Comparison of ENCODE assay signal across 21 cellular contexts in the genomic region with DNA sequence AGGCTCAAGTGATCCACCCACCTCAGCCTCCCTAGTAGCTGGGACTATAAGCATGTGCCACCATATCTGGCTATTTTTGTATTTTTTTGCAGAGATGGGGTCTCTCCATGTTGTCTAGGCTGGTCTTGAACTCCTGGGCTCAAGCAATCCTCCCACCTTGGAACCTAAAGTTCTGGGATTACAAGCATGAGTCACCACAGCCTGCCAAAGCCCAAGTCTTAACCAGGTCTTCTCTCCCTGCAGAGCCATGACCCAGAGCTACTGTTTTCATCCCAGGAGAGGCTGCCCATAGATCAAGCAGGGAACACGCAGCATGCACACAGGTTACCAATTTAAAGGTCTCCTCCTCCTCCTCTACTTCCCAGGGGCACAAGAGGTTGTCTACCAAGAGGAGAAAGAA. TPM values are rescaled to one million over a fixed set of nuclear protein-coding genes. Genes with fewer than 3 reads are reported as not detected.
DNase-seq lines count a peak whose midpoint lies in the region; ATAC-seq and TF ChIP-seq lines count a peak whose summit lies in the region.
"Had no signal": no experiment of that assay in that cellular context is flagged by ENCODE, and none has a peak within 500 bp of the region (broad histone marks: within the 10 kb centered on the region; RNA-seq: fewer than 3 reads in every experiment).

No MANE protein-coding gene starts in this region.

- WGBS in SK-N-SH (ENCODE audit: low lambda C conversion rate): 100% methylated on average over 1 of the region's 1 CpG

- no peak for TF ChIP-seq EP300 in SK-N-SH (IDR thresholded peaks at IDR 0.05; ENCODE audit: borderline replicate concordance in 1 of 2, low read depth in 1 of 2, low read length in 1 of 2)

- H3K4me2 ChIP-seq in SK-N-SH: 0 out of 2 replicates have a peak overlapping the region, but pooled peaks have one; percentile 22

- H3K9ac ChIP-seq in SK-N-SH: no peak overlapping the region

- no peaks in the 10 kb centered on the region for H4K20me1 ChIP-seq in SK-N-SH (ENCODE audit: insufficient read depth)

- peaks cover 54% of the 10 kb centered on the region for H3F3A ChIP-seq in SK-N-SH (replicated peaks; ENCODE audit: insufficient read depth)

- H3K27ac ChIP-seq in SK-N-SH (ENCODE audit: low read depth in 2 of 2, low read length in 1 of 2) (peak overlapping the region; percentile 99 to 100), vagina (peak overlapping the region; percentile 94)
- H3K27ac ChIP-seq: 22Rv1, VCaP had no signal

- no peak for TF ChIP-seq POLR2A in vagina (IDR thresholded peaks at IDR 0.05)

- no peaks in the 10 kb centered on the region for H3K9me3 ChIP-seq in SK-N-SH
- no peaks in the 10 kb centered on the region for H3K9me3 ChIP-seq in vagina

- no peak overlapping the region for H3K4me3 ChIP-seq in SK-N-SH (ENCODE audit: low read depth in 2 of 2, low read length in 1 of 2)
- no peak overlapping the region for H3K4me3 ChIP-seq in vagina
- H3K4me3 ChIP-seq: coronary artery had no signal

- DNase-seq in SK-N-SH (no peak), amniotic epithelial cell (ENCODE audit: low read depth) (peak; percentile 42), myocyte (ENCODE audit: low read depth) (peak; percentile 44), vagina (ENCODE audit: extremely low spot score in 2 of 2) (peak in 1 of 2 donors; percentile 69), MV-4-11 (lab: John Stamatoyannopoulos, UW) (no peak), putamen (ENCODE audit: low spot score) (no peak), NCI-H1436 (lab: John Stamatoyannopoulos, UW) (no peak)
- DNase-seq: activated CD4-positive, alpha-beta T cell treated with anti-CD3 and anti-CD28 coated beads, Interleukin-2, amount 50 U/mL, for 48 hours; activated naive CD4-positive, alpha-beta T cell treated with anti-CD3 and anti-CD28 coated beads, Interleukin-2, amount 10 ng/mL, durations not matched to agents 7 days and 5 days; C1 segment of cervical spinal cord; left colon; NCI-H146; NCI-H226; RPMI8226; stimulated activated CD4-positive, alpha-beta T cell treated with anti-CD3 and anti-CD28 coated beads, Interleukin-4, amount 100 ng/mL, for 4 hours; substantia nigra; T-cell had no signal

- TF ChIP-seq RAD21 in SK-N-SH (IDR thresholded peaks at IDR 0.05; ENCODE audit: low read length): no peak

- intact Hi-C loops in vagina (cut with DNase I): no loop called here

- no peak for ATAC-seq in SK-N-SH treated with all-trans-retinoic acid at 6 μM for 48 hours
- ATAC-seq: left colon, T-cell had no signal

- CTCF ChIA-PET in SK-N-SH (lab: Yijun Ruan, JAX): interaction anchor here (1.2 to 10.1 kb wide), 8 partner anchors 10 to 198 kb away, joined by 3 to 113 read pairs (median 4); a partner anchor contains a TSS

- H3K4me1 ChIP-seq in SK-N-SH (ENCODE audit: control insufficient read depth in 1 of 2, insufficient read depth in 2 of 2, low read depth in 1 of 2, low read length in 1 of 2) (peaks cover 53 to 77% of the 10 kb centered on the region in 2 experiments), vagina (peaks cover 77% of the 10 kb centered on the region)

- H3K27me3 ChIP-seq in SK-N-SH (ENCODE audit: insufficient read depth): no peaks in the 10 kb centered on the region
- H3K27me3 ChIP-seq in vagina: no peaks in the 10 kb centered on the region

- POLR2A ChIA-PET in SK-N-SH (lab: Yijun Ruan, JAX): interaction anchor here (0.6 to 1.5 kb wide), 2 partner anchors 10 to 11 kb away, joined by 3 to 13 read pairs; no protein-coding TSS in a partner anchor

- H2AFZ ChIP-seq in SK-N-SH (ENCODE audit: low read depth): no peak overlapping the region

- H3K79me2 ChIP-seq in SK-N-SH (ENCODE audit: insufficient read depth): peaks cover 14% of the 10 kb centered on the region

- TF ChIP-seq CTCF in SK-N-SH (IDR thresholded peaks at IDR 0.05) (no peak), vagina (IDR thresholded peaks at IDR 0.05) (no peak)

- no peaks in the 10 kb centered on the region for H3K9me2 ChIP-seq in SK-N-SH

- peaks cover 28 to 31% of the 10 kb centered on the region in 2 experiments for H3K36me3 ChIP-seq in SK-N-SH (replicated peaks in 1 of 2; ENCODE audit: control insufficient read depth in 1 of 2, insufficient read depth in 2 of 2, low read length in 1 of 2)
- H3K36me3 ChIP-seq in vagina: no peaks in the 10 kb centered on the region

TF ChIP-seq in SK-N-SH, 30 proteins besides CTCF, POLR2A, EP300 and RAD21:
- TF ChIP-seq MEF2A (IDR thresholded peaks at IDR 0.05; ENCODE audit: borderline replicate concordance, low read depth) (no peak), ELF1 (IDR thresholded peaks at IDR 0.05) (no peak), FOSL2 (IDR thresholded peaks at IDR 0.05; ENCODE audit: borderline replicate concordance, low read depth) (no peak), TAF1 (IDR thresholded peaks at IDR 0.05; ENCODE audit: borderline replicate concordance, low read depth, low read length) (no peak), CHD2 (IDR thresholded peaks at IDR 0.05; ENCODE audit: low read length, partially characterized antibody) (no peak), FOXJ3 (CRISPR knock-in tag; IDR thresholded peaks at IDR 0.05) (no peak), TCF12 (IDR thresholded peaks at IDR 0.05) (no peak), TEAD4 (IDR thresholded peaks at IDR 0.05; ENCODE audit: borderline replicate concordance, insufficient read depth) (no peak), RXRA (IDR thresholded peaks at IDR 0.05; ENCODE audit: borderline replicate concordance, low read depth) (no peak), NRF1 (IDR thresholded peaks at IDR 0.05; ENCODE audit: low read depth, low read length) (no peak)
- TF ChIP-seq, protein P1, sequence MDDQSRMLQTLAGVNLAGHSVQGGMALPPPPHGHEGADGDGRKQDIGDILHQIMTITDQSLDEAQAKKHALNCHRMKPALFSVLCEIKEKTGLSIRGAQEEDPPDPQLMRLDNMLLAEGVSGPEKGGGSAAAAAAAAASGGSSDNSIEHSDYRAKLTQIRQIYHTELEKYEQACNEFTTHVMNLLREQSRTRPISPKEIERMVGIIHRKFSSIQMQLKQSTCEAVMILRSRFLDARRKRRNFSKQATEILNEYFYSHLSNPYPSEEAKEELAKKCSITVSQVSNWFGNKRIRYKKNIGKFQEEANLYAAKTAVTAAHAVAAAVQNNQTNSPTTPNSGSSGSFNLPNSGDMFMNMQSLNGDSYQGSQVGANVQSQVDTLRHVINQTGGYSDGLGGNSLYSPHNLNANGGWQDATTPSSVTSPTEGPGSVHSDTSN (IDR thresholded peaks at IDR 0.05): no peak

TF ChIP-seq in SK-N-SH treated with all-trans-retinoic acid at 6 μM for 48 hours, 23 proteins besides CTCF, POLR2A, EP300 and RAD21 (continues in another document):
- TF ChIP-seq BACH2 (CRISPR knock-in tag; IDR thresholded peaks at IDR 0.05; ENCODE audit: borderline replicate concordance) (no peak), ISL1 (CRISPR knock-in tag; IDR thresholded peaks at IDR 0.05) (no peak), ZNF70 (CRISPR knock-in tag; IDR thresholded peaks at IDR 0.05) (no peak), SNAI2 (CRISPR knock-in tag; IDR thresholded peaks at IDR 0.05) (no peak), ZNF8 (CRISPR knock-in tag; IDR thresholded peaks at IDR 0.05) (no peak), GLIS3 (CRISPR knock-in tag; IDR thresholded peaks at IDR 0.05) (no peak), OSR1 (CRISPR knock-in tag; IDR thresholded peaks at IDR 0.05) (no peak), CSDC2 (CRISPR knock-in tag; IDR thresholded peaks at IDR 0.05) (no peak), TOX (CRISPR knock-in tag; IDR thresholded peaks at IDR 0.05; ENCODE audit: borderline replicate concordance) (no peak), ZFP3 (CRISPR knock-in tag; IDR thresholded peaks at IDR 0.05) (no peak), PPARA (CRISPR knock-in tag; IDR thresholded peaks at IDR 0.05; ENCODE audit: borderline replicate concordance) (no peak), ESRRG (CRISPR knock-in tag; IDR thresholded peaks at IDR 0.05) (no peak)
- TF ChIP-seq, protein P2, sequence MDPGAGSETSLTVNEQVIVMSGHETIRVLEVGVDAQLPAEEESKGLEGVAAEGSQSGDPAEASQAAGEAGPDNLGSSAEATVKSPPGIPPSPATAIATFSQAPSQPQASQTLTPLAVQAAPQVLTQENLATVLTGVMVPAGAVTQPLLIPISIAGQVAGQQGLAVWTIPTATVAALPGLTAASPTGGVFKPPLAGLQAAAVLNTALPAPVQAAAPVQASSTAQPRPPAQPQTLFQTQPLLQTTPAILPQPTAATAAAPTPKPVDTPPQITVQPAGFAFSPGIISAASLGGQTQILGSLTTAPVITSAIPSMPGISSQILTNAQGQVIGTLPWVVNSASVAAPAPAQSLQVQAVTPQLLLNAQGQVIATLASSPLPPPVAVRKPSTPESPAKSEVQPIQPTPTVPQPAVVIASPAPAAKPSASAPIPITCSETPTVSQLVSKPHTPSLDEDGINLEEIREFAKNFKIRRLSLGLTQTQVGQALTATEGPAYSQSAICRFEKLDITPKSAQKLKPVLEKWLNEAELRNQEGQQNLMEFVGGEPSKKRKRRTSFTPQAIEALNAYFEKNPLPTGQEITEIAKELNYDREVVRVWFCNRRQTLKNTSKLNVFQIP (CRISPR knock-in tag; IDR thresholded peaks at IDR 0.05; ENCODE audit: borderline replicate concordance, low read depth): no peak

RNA-seq across cellular contexts. Expression of a gene that starts 29.7 kb away (rescaled TPM):
- polyA plus RNA-seq in SK-N-SH (2012; rRNA removed): 1.9 and 2.0 TPM in 2 replicates
- polyA plus RNA-seq in SK-N-SH (2012; cell fraction: cytosol; rRNA removed): 0.99 and 1.3 TPM in 2 replicates
- polyA plus RNA-seq in SK-N-SH (2012; cell fraction: nucleus; rRNA removed): 7.5 and 8.1 TPM in 2 replicates
- total RNA-seq in myocyte: 2.0 and 2.6 TPM in 2 replicates
- 2.8 TPM for polyA plus RNA-seq in myocyte (2012)
- total RNA-seq in vagina: 3.4 TPM
- total RNA-seq: T-cell had no signal

RNA-seq across cellular contexts. Expression of a gene that starts 33.8 kb away (rescaled TPM):
- 0.53 and 0.78 TPM in 2 replicates for polyA plus RNA-seq in SK-N-SH (2012; rRNA removed)
- 0.27 and 0.50 TPM in 2 replicates for polyA plus RNA-seq in SK-N-SH (2012; cell fraction: cytosol; rRNA removed)
- polyA plus RNA-seq in SK-N-SH (2012; cell fraction: nucleus; rRNA removed): 2.4 and 2.6 TPM in 2 replicates
- total RNA-seq in myocyte (2.0 and 3.6 TPM in 2 replicates), vagina (4.9 TPM)
- polyA plus RNA-seq in myocyte (2012): 0.82 TPM

RNA-seq across cellular contexts. Expression of a gene that starts 42.9 kb away (rescaled TPM):
- polyA plus RNA-seq in SK-N-SH (2012; rRNA removed): 55.8 and 97.0 TPM in 2 replicates
- polyA plus RNA-seq in SK-N-SH (2012; cell fraction: cytosol; rRNA removed): 63.1 and 99.3 TPM in 2 replicates
- polyA plus RNA-seq in SK-N-SH (2012; cell fraction: nucleus; rRNA removed): 87.3 and 94.5 TPM in 2 replicates
- total RNA-seq in myocyte (137 and 170 TPM in 2 replicates), vagina (78.3 TPM)
- polyA plus RNA-seq in myocyte (2012): 95.7 TPM

Comparison
In these comparisons a context has a peak if more than half of its experiments do, and no peak if none do; other contexts are left out.
1. DNase-seq: peak in amniotic epithelial cell (single experiment) and myocyte (single experiment); none in SK-N-SH (single experiment), MV-4-11 (single experiment), putamen (single experiment) and NCI-H1436 (single experiment).